Comparison of ENCODE assay signal across 16 cellular contexts in genomic region chr12:112169966-112170365, GRCh38. TPM values are rescaled to one million over a fixed set of nuclear protein-coding genes. Genes with fewer than 3 reads are reported as not detected.
DNase-seq lines count a peak whose midpoint lies in the region; ATAC-seq and TF ChIP-seq lines count a peak whose summit lies in the region.
"Had no signal": no experiment of that assay in that cellular context is flagged by ENCODE, and none has a peak within 500 bp of the region (broad histone marks: within the 10 kb centered on the region; RNA-seq: fewer than 3 reads in every experiment).

No MANE protein-coding gene starts in this region.

- no peak overlapping the region for H3K4me3 Mint-ChIP-seq in activated CD8-positive, alpha-beta memory T cell treated with anti-CD3 and anti-CD28 coated beads, Interleukin-2, amount 10 ng/mL, durations not matched to agents 7 days and 5 days
- no peak overlapping the region for H3K4me3 Mint-ChIP-seq in immature natural killer cell
- H3K4me3 Mint-ChIP-seq in stimulated activated effector memory CD8-positive, alpha-beta T cell treated with anti-CD3 and anti-CD28 coated beads, Interleukin-12 subunit alpha, Interleukin-12 subunit beta, amount 100 ng/mL, for 72 hours = no peak overlapping the region
- H3K4me3 Mint-ChIP-seq: CD4-positive, alpha-beta T cell had no signal

- 0 out of 2 replicates have a peak, but pooled peaks cover 10% of the 10 kb centered on the region for H3K4me1 ChIP-seq in SJSA1 (replicated peaks)
- no peaks in the 10 kb centered on the region for H3K4me1 ChIP-seq in prostate gland (replicated peaks)
- H3K4me1 ChIP-seq: A549, foreskin keratinocyte, psoas muscle had no signal

- H3K36me3 Mint-ChIP-seq in activated CD8-positive, alpha-beta memory T cell treated with anti-CD3 and anti-CD28 coated beads, Interleukin-2, amount 10 ng/mL, durations not matched to agents 7 days and 5 days = peaks cover 3% of the 10 kb centered on the region
- peaks cover 0 to 9% (median 4%) of the 10 kb centered on the region in 3 donors for H3K36me3 Mint-ChIP-seq in immature natural killer cell
- H3K36me3 Mint-ChIP-seq in stimulated activated effector memory CD8-positive, alpha-beta T cell treated with anti-CD3 and anti-CD28 coated beads, Interleukin-12 subunit alpha, Interleukin-12 subunit beta, amount 100 ng/mL, for 72 hours = peaks cover 25% of the 10 kb centered on the region

- CTCF ChIA-PET in activated CD8-positive, alpha-beta memory T cell treated with anti-CD3 and anti-CD28 coated beads, Interleukin-2, amount 10 ng/mL, durations not matched to agents 7 days and 5 days (lab: Charles Lee) = interaction anchor here (1.2 to 1.6 kb wide), 3 partner anchors 10 to 44 kb away, joined by 3 to 6 read pairs (median 4); partner anchors contain the start of gene TRAFD1

- H3K9me3 ChIP-seq in SJSA1 (replicated peaks) = no peaks in the 10 kb centered on the region
- no peaks in the 10 kb centered on the region for H3K9me3 ChIP-seq in prostate gland
- H3K9me3 ChIP-seq: A549, psoas muscle, tibial nerve had no signal

- H3K4me1 Mint-ChIP-seq in activated CD8-positive, alpha-beta memory T cell treated with anti-CD3 and anti-CD28 coated beads, Interleukin-2, amount 10 ng/mL, durations not matched to agents 7 days and 5 days = peaks cover 3% of the 10 kb centered on the region
- peaks cover 0 to 1% of the 10 kb centered on the region in 2 donors for H3K4me1 Mint-ChIP-seq in immature natural killer cell
- H3K4me1 Mint-ChIP-seq in stimulated activated effector memory CD8-positive, alpha-beta T cell treated with anti-CD3 and anti-CD28 coated beads, Interleukin-12 subunit alpha, Interleukin-12 subunit beta, amount 100 ng/mL, for 72 hours = peaks cover 9% of the 10 kb centered on the region

- no peak for TF ChIP-seq CTCF in prostate gland (IDR thresholded peaks at IDR 0.05)

- no peak overlapping the region for H3K4me3 ChIP-seq in SJSA1
- no peak overlapping the region for H3K4me3 ChIP-seq in prostate gland
- H3K4me3 ChIP-seq: A549, psoas muscle, tibial nerve had no signal

- H3K27ac Mint-ChIP-seq in activated CD8-positive, alpha-beta memory T cell treated with anti-CD3 and anti-CD28 coated beads, Interleukin-2, amount 10 ng/mL, durations not matched to agents 7 days and 5 days = peak overlapping the region; percentile 44
- peak overlapping the region in 4 of 6 donors; percentile 0 to 67 (median 47) for H3K27ac Mint-ChIP-seq in immature natural killer cell
- peak overlapping the region; percentile 77 for H3K27ac Mint-ChIP-seq in stimulated activated effector memory CD8-positive, alpha-beta T cell treated with anti-CD3 and anti-CD28 coated beads, Interleukin-12 subunit alpha, Interleukin-12 subunit beta, amount 100 ng/mL, for 72 hours
- H3K27ac Mint-ChIP-seq: CD4-positive, alpha-beta T cell had no signal

- no peaks in the 10 kb centered on the region for H3K9me3 Mint-ChIP-seq in activated CD8-positive, alpha-beta memory T cell treated with anti-CD3 and anti-CD28 coated beads, Interleukin-2, amount 10 ng/mL, durations not matched to agents 7 days and 5 days (ENCODE audit: low read depth)
- H3K9me3 Mint-ChIP-seq in immature natural killer cell = no peaks in the 10 kb centered on the region
- H3K9me3 Mint-ChIP-seq in stimulated activated effector memory CD8-positive, alpha-beta T cell treated with anti-CD3 and anti-CD28 coated beads, Interleukin-12 subunit alpha, Interleukin-12 subunit beta, amount 100 ng/mL, for 72 hours = no peaks in the 10 kb centered on the region
- H3K9me3 Mint-ChIP-seq: CD4-positive, alpha-beta T cell had no signal

- WGBS in prostate gland = 92% methylated on average over 7 of the region's 7 CpGs

- intact Hi-C loops in prostate gland (cut with DNase I) = no loop called here

- no peaks in the 10 kb centered on the region for H3K27me3 Mint-ChIP-seq in activated CD8-positive, alpha-beta memory T cell treated with anti-CD3 and anti-CD28 coated beads, Interleukin-2, amount 10 ng/mL, durations not matched to agents 7 days and 5 days
- peaks cover 0 to 3% (median 0%) of the 10 kb centered on the region in 3 donors for H3K27me3 Mint-ChIP-seq in immature natural killer cell (ENCODE audit: low read depth in 3 of 3)
- H3K27me3 Mint-ChIP-seq: CD4-positive, alpha-beta T cell had no signal

- H3K27ac ChIP-seq in SJSA1 = peak overlapping the region; percentile 15; the same call in 1 of the 2 replicates
- no peak overlapping the region for H3K27ac ChIP-seq in prostate gland
- H3K27ac ChIP-seq: A549, foreskin keratinocyte, psoas muscle, tibial nerve, VCaP had no signal

- no peak for TF ChIP-seq POLR2A in prostate gland (IDR thresholded peaks at IDR 0.05)

- H3K36me3 ChIP-seq in SJSA1 (peaks cover 23% of the 10 kb centered on the region), prostate gland (peaks cover 0 to 3% of the 10 kb centered on the region in 2 donors)

- no peak for DNase-seq in activated CD8-positive, alpha-beta memory T cell treated with anti-CD3 and anti-CD28 coated beads, Interleukin-2, amount 10 ng/mL, durations not matched to agents 7 days and 5 days
- DNase-seq in activated CD8-positive, alpha-beta memory T cell treated with anti-CD3 and anti-CD28 coated beads for 24 hours = no peak
- DNase-seq in SJSA1 (ENCODE audit: low read depth in 1 of 2, low spot score in 2 of 2) (no peak), immature natural killer cell (no peak), NCI-H146 treated with DMSO at 0.1 percent for 48 hours (lab: John Stamatoyannopoulos, UW; ENCODE audit: unreplicated experiment) (no peak), prostate gland (ENCODE audit: low spot score) (no peak)
- no peak for DNase-seq in stimulated activated effector memory CD8-positive, alpha-beta T cell treated with anti-CD3 and anti-CD28 coated beads, Interleukin-12 subunit alpha, Interleukin-12 subunit beta, amount 100 ng/mL, for 72 hours (ENCODE audit: low spot score in 2 of 2)
- DNase-seq: foreskin keratinocyte, NCI-H1417 treated with DMSO at 0.1 percent for 48 hours, psoas muscle had no signal

- ATAC-seq in activated CD8-positive, alpha-beta memory T cell treated with anti-CD3 and anti-CD28 coated beads, Interleukin-2, amount 10 ng/mL, durations not matched to agents 7 days and 5 days = no peak
- ATAC-seq in stimulated activated effector memory CD8-positive, alpha-beta T cell treated with anti-CD3 and anti-CD28 coated beads, Interleukin-12 subunit alpha, Interleukin-12 subunit beta, amount 100 ng/mL, for 72 hours = no peak
- no peak for ATAC-seq in GM18861 (IDR thresholded peaks at IDR 0.05; ENCODE audit: unreplicated experiment)
- ATAC-seq: left cardiac atrium had no signal

- H3K27me3 ChIP-seq in SJSA1 (replicated peaks) = no peaks in the 10 kb centered on the region
- H3K27me3 ChIP-seq in prostate gland (replicated peaks; ENCODE audit: insufficient read depth) = no peaks in the 10 kb centered on the region
- H3K27me3 ChIP-seq: foreskin keratinocyte, tibial nerve had no signal

RNA-seq across cellular contexts. Expression of gene TRAFD1, which starts 44.6 kb away (rescaled TPM):
- 10 to 100 TPM; 52.1 to 56.8 TPM for total RNA-seq in activated CD8-positive, alpha-beta memory T cell treated with anti-CD3 and anti-CD28 coated beads, Interleukin-2, amount 10 ng/mL, durations not matched to agents 7 days and 5 days
- 37.3 and 38.2 TPM in 2 replicates for total RNA-seq in SJSA1 (2014; rRNA removed; shearing (Covaris generic))
- polyA plus RNA-seq in immature natural killer cell = 10 to 100 TPM; 46.2 to 84.6 (median 79.5) TPM
- total RNA-seq in prostate gland = 10 to 100 TPM; 44.8 to 56.4 TPM
